12 cellular contexts compared by ENCODE assay signal in the genomic region with DNA sequence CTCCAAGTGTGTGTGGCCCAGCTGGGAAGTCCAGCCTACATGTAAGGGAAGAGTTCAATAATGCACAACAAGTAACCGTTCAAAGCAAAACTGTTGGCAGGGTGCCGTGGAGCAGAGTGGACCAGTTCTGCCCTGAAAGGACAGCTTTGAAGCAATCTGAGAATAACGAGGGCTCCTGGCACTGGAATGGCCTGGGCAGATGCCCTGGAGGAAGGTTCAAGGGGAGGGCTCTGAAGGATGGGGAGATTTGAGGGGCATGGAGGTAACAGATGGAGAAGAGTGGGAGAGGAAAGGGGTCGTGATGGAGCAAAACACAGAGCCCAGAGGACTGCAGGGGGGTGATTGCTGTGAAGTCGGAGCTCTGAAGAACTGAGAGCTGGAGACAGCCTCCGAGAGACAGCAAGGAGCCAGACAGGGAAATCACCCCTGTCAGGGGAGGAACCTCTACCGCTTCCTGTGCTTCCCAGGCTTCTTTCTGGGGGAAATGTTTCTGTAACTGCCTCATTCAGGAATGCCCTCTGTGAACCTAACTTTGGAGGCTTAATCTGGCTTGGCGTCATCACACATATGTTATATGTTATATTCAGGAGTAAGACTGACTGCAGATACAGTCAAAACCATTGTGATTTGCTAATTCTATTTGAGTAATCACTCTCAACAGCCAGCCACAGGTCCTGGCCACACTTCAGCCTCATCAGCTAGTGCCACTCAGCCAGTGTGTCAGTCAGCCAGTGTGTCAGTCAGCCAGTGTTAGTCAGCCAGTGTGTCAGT. TPM values are rescaled to one million over a fixed set of nuclear protein-coding genes. Genes with fewer than 3 reads are reported as not detected.
DNase-seq lines count a peak whose midpoint lies in the region; ATAC-seq and TF ChIP-seq lines count a peak whose summit lies in the region.
"Had no signal": no experiment of that assay in that cellular context is flagged by ENCODE, and none has a peak within 500 bp of the region (broad histone marks: within the 10 kb centered on the region; RNA-seq: fewer than 3 reads in every experiment).

No MANE protein-coding gene starts in this region.

- no peaks in the 10 kb centered on the region for H3K4me1 ChIP-seq in foreskin keratinocyte

- peaks cover 5 to 12% of the 10 kb centered on the region in 2 donors for H3K36me3 Mint-ChIP-seq in activated T-cell treated with anti-CD3 and anti-CD28 coated beads, Interleukin-2, amount 50 U/mL, for 72 hours (ENCODE audit: insufficient read depth in 2 of 2)
- H3K36me3 Mint-ChIP-seq in stimulated activated effector memory CD8-positive, alpha-beta T cell treated with anti-CD3 and anti-CD28 coated beads, Interleukin-12 subunit alpha, Interleukin-12 subunit beta, amount 100 ng/mL, for 72 hours = peaks cover 64% of the 10 kb centered on the region

- H3K9me3 Mint-ChIP-seq in activated T-cell treated with anti-CD3 and anti-CD28 coated beads, Interleukin-2, amount 50 U/mL, for 72 hours = peaks cover 0 to 4% of the 10 kb centered on the region in 2 donors
- no peaks in the 10 kb centered on the region for H3K9me3 Mint-ChIP-seq in stimulated activated effector memory CD8-positive, alpha-beta T cell treated with anti-CD3 and anti-CD28 coated beads, Interleukin-12 subunit alpha, Interleukin-12 subunit beta, amount 100 ng/mL, for 72 hours

- no peaks in the 10 kb centered on the region for H3K27me3 ChIP-seq in foreskin keratinocyte
- H3K27me3 ChIP-seq: adrenal gland, SJCRH30 had no signal

- ATAC-seq in activated T-cell treated with anti-CD3 and anti-CD28 coated beads, Interleukin-2, amount 50 U/mL, for 72 hours (replicated peaks in 1 of 2) = peak; percentile 46 to 55
- ATAC-seq in foreskin keratinocyte (peak; percentile 30), GM21447 (IDR thresholded peaks at IDR 0.05; ENCODE audit: unreplicated experiment) (no peak)
- peak; percentile 68 for ATAC-seq in stimulated activated effector memory CD8-positive, alpha-beta T cell treated with anti-CD3 and anti-CD28 coated beads, Interleukin-12 subunit alpha, Interleukin-12 subunit beta, amount 100 ng/mL, for 72 hours

- no peaks in the 10 kb centered on the region for H3K27me3 Mint-ChIP-seq in activated T-cell treated with anti-CD3 and anti-CD28 coated beads, Interleukin-2, amount 50 U/mL, for 72 hours (ENCODE audit: low read depth)

- H3K27ac Mint-ChIP-seq in activated T-cell treated with anti-CD3 and anti-CD28 coated beads, Interleukin-2, amount 50 U/mL, for 72 hours = peak overlapping the region; percentile 90
- peak overlapping the region; percentile 65 for H3K27ac Mint-ChIP-seq in stimulated activated effector memory CD8-positive, alpha-beta T cell treated with anti-CD3 and anti-CD28 coated beads, Interleukin-12 subunit alpha, Interleukin-12 subunit beta, amount 100 ng/mL, for 72 hours

- no peak overlapping the region for H3K27ac ChIP-seq in foreskin keratinocyte
- H3K27ac ChIP-seq: adrenal gland, SJCRH30 had no signal

- TF ChIP-seq CTCF in foreskin keratinocyte (conservative IDR thresholded peaks at IDR 0.05) = no peak

- peaks cover 43% of the 10 kb centered on the region for H3K4me1 Mint-ChIP-seq in activated T-cell treated with anti-CD3 and anti-CD28 coated beads, Interleukin-2, amount 50 U/mL, for 72 hours (ENCODE audit: low read depth)
- H3K4me1 Mint-ChIP-seq in stimulated activated effector memory CD8-positive, alpha-beta T cell treated with anti-CD3 and anti-CD28 coated beads, Interleukin-12 subunit alpha, Interleukin-12 subunit beta, amount 100 ng/mL, for 72 hours = peaks cover 46% of the 10 kb centered on the region

- H3K4me3 Mint-ChIP-seq in activated T-cell treated with anti-CD3 and anti-CD28 coated beads, Interleukin-2, amount 50 U/mL, for 72 hours = no peak overlapping the region
- no peak overlapping the region for H3K4me3 Mint-ChIP-seq in stimulated activated effector memory CD8-positive, alpha-beta T cell treated with anti-CD3 and anti-CD28 coated beads, Interleukin-12 subunit alpha, Interleukin-12 subunit beta, amount 100 ng/mL, for 72 hours

- peak in 1 of 2 donors; percentile 45 for DNase-seq in activated T-cell treated with anti-CD3 and anti-CD28 coated beads, Interleukin-2, amount 50 U/mL, for 72 hours
- no peak for DNase-seq in activated T-cell treated with anti-CD3 and anti-CD28 coated beads, Interleukin-2, amount 50 U/mL, for 48 hours
- DNase-seq in amniotic stem cell (lab: John Stamatoyannopoulos, UW) (peak; percentile 41), foreskin keratinocyte (no peak)
- DNase-seq in stimulated activated effector memory CD8-positive, alpha-beta T cell treated with anti-CD3 and anti-CD28 coated beads, Interleukin-12 subunit alpha, Interleukin-12 subunit beta, amount 100 ng/mL, for 72 hours (ENCODE audit: low spot score in 2 of 2) = no peak
- no peak for DNase-seq in stimulated activated CD4-positive, alpha-beta T cell treated with anti-CD3 and anti-CD28 coated beads, Interleukin-4, amount 100 ng/mL, for 24 hours
- DNase-seq in stimulated activated CD4-positive, alpha-beta T cell treated with anti-CD3 and anti-CD28 coated beads, Interleukin-15, amount 100 ng/mL, for 24 hours = no peak
- DNase-seq: DMS 273 treated with DMSO at 0.1 percent for 48 hours, mammary epithelial cell, SJCRH30 had no signal

RNA-seq across cellular contexts. Expression of gene ZC3H12D, which starts 41.2 kb away (rescaled TPM):
- 100 to 1,000 TPM; 106 to 170 TPM for total RNA-seq in activated T-cell treated with anti-CD3 and anti-CD28 coated beads, Interleukin-2, amount 50 U/mL, for 72 hours
- under 0.01 and 0.10 TPM in 2 replicates for total RNA-seq in foreskin keratinocyte
- polyA plus RNA-seq in foreskin keratinocyte = 0.02 TPM in 1 of 2 replicates, not detected in the other
- total RNA-seq: SJCRH30 had no signal

RNA-seq across cellular contexts. Expression of gene SUMO4, which starts 43.5 kb away (rescaled TPM):
- total RNA-seq in activated T-cell treated with anti-CD3 and anti-CD28 coated beads, Interleukin-2, amount 50 U/mL, for 72 hours = 1 to 10 TPM; 5.4 to 7.2 TPM
- total RNA-seq in foreskin keratinocyte = 0.44 and 0.56 TPM in 2 replicates
- 0.04 TPM in 1 of 2 replicates, not detected in the other for polyA plus RNA-seq in foreskin keratinocyte

Comparison
In these comparisons a context has a peak if more than half of its experiments do, and no peak if none do; other contexts are left out.
1. RNA of gene ZC3H12D, which starts 41.2 kb away (total RNA-seq): 106 to 170 TPM in activated T-cell treated with anti-CD3 and anti-CD28 coated beads, Interleukin-2, amount 50 U/mL, for 72 hours; under 0.01 to 0.10 TPM in foreskin keratinocyte; every median in the first group is over 10 times any median in the second.